ENCODE assay signal across 8 cellular contexts in genomic region chr3:125519678-125520562, GRCh38. TPM values are rescaled to one million over a fixed set of nuclear protein-coding genes. Genes with fewer than 3 reads are reported as not detected.
A peak's percentile ranks its signal among the peaks of the same experiment; 100 is the strongest.
DNase-seq lines count a peak whose midpoint lies in the region; ATAC-seq and TF ChIP-seq lines count a peak whose summit lies in the region.

Gene SNX4 (minus strand): TSS chr3:125520202. CDS start chr3:125520172, 30 bp downstream.

- in situ Hi-C loops in IMR-90 (cut with MboI; ENCODE audit: low sequenced_read_pairs), result no loop called here

- H4K20me1 ChIP-seq in IMR-90 (ENCODE audit: insufficient read depth, low read length), result peaks cover 12% of the 10 kb centered on the region; the same call in 1 of the 2 replicates
- no peaks in the 10 kb centered on the region for H4K20me1 ChIP-seq in OCI-LY7 (ENCODE audit: insufficient read depth, low read length)

- H4K91ac ChIP-seq in IMR-90 (ENCODE audit: insufficient read depth, low read depth, low read length), result peak within 1 kb of the TSS; percentile 94

- no peaks in the 10 kb centered on the region for H3K9me3 ChIP-seq in IMR-90 (ENCODE audit: control insufficient read depth, insufficient read depth, low read length)
- no peaks in the 10 kb centered on the region for H3K9me3 ChIP-seq in OCI-LY7 (ENCODE audit: low read length)
- no peaks in the 10 kb centered on the region for H3K9me3 ChIP-seq in mononuclear cell (ENCODE audit: low read depth, low read length)

- peak within 1 kb of the TSS; percentile 98 for H3K9ac ChIP-seq in IMR-90 (ENCODE audit: low read depth, low read length)

- H3K36me3 ChIP-seq in IMR-90 (ENCODE audit: control insufficient read depth, insufficient read depth, low read length) (peaks cover 10% of the 10 kb centered on the region), OCI-LY7 (ENCODE audit: insufficient read depth, low read length) (peaks cover 15% of the 10 kb centered on the region)

- H2AFZ ChIP-seq in IMR-90 (replicated peaks; ENCODE audit: low read length, poor library complexity) (peak within 1 kb of the TSS; percentile 100), OCI-LY7 (ENCODE audit: low read length) (peak within 1 kb of the TSS; percentile 70)

- H3K4ac ChIP-seq in IMR-90 (ENCODE audit: low read depth, low read length), result peak within 1 kb of the TSS; percentile 100

- H3K18ac ChIP-seq in IMR-90 (ENCODE audit: low read depth, low read length), result peak within 1 kb of the TSS; percentile 62

- CTCF ChIA-PET in IMR-90 (lab: Yijun Ruan, JAX) (no interaction called here), OCI-LY7 (lab: Charles Lee; ENCODE audit: unreplicated experiment) (interaction anchor here (0.7 kb wide), 1 partner anchor 1151 kb away, joined by 4 read pairs; no protein-coding TSS in a partner anchor)

- peak within 1 kb of the TSS; percentile 95 for H2BK120ac ChIP-seq in IMR-90 (ENCODE audit: low read depth, low read length)

- H3K4me2 ChIP-seq in IMR-90 (ENCODE audit: low read depth, low read length), result peak within 1 kb of the TSS; percentile 94
- peak within 1 kb of the TSS; percentile 95 for H3K4me2 ChIP-seq in OCI-LY7 (ENCODE audit: low read length)

- TF ChIP-seq POLR2A in IMR-90 (IDR thresholded peaks at IDR 0.05; ENCODE audit: low read depth, low read length), result peak; percentile 67

- peak within 1 kb of the TSS; percentile 83 for H2BK5ac ChIP-seq in IMR-90 (ENCODE audit: low read depth, low read length, poor library complexity, severe bottlenecking)

- H3K56ac ChIP-seq in IMR-90 (ENCODE audit: extremely low read depth, insufficient read depth, low read length), result peak within 1 kb of the TSS; percentile 77

- POLR2A ChIA-PET in IMR-90 (lab: Charles Lee; ENCODE audit: unreplicated experiment) (interaction anchor here (0.5 to 0.6 kb wide), 2 partner anchors 8 to 61 kb away, joined by 3 read pairs; no protein-coding TSS in a partner anchor), OCI-LY7 (lab: Charles Lee) (interaction anchor here (0.6 to 2.2 kb wide), 14 partner anchors 8 to 1451 kb away, joined by 3 to 14 read pairs (median 4); partner anchors contain the start of gene OSBPL11)

- dilution Hi-C loops in IMR-90 (cut with HindIII; ENCODE audit: low sequenced_read_pairs, unreplicated experiment), result no loop called here

- no peak for TF ChIP-seq CTCF in IMR-90 (conservative IDR thresholded peaks at IDR 0.05; ENCODE audit: low read depth, low read length)
- TF ChIP-seq CTCF in OCI-LY7 (conservative IDR thresholded peaks at IDR 0.05; ENCODE audit: low read length), result peak; percentile 26; the same call in 1 of the 2 replicates
- TF ChIP-seq CTCF in epithelial cell of esophagus (IDR thresholded peaks at IDR 0.05; ENCODE audit: insufficient read depth, low read depth, low read length, missing control alignments), result no peak

- intact Hi-C loops in IMR-90 (cut with micrococcal nuclease) (no loop called here), OCI-LY7 (cut with micrococcal nuclease; ENCODE audit: unreplicated experiment) (no loop called here)

- peak within 1 kb of the TSS; percentile 92 for H4K5ac ChIP-seq in IMR-90 (ENCODE audit: low read depth, low read length)

- H2BK15ac ChIP-seq in IMR-90 (ENCODE audit: low read depth, low read length), result peak within 1 kb of the TSS; percentile 97; the same call in 1 of the 3 replicates

- H3K27me3 ChIP-seq in IMR-90 (ENCODE audit: control insufficient read depth, insufficient read depth, low read length), result no peaks in the 10 kb centered on the region
- no peaks in the 10 kb centered on the region for H3K27me3 ChIP-seq in mononuclear cell (ENCODE audit: insufficient read depth, low read length)

- H2BK20ac ChIP-seq in IMR-90 (ENCODE audit: low read depth, low read length), result peak within 1 kb of the TSS; percentile 88; the same call in 1 of the 2 replicates

- peak within 1 kb of the TSS; percentile 87 for H3K4me3 ChIP-seq in IMR-90 (ENCODE audit: insufficient read depth, low read depth, low read length)
- peak within 1 kb of the TSS; percentile 80 for H3K4me3 ChIP-seq in OCI-LY7 (ENCODE audit: low read depth, low read length, poor library complexity, severe bottlenecking)
- H3K4me3 ChIP-seq in epithelial cell of esophagus (ENCODE audit: low read length), result peak within 1 kb of the TSS; percentile 75
- peak within 1 kb of the TSS; percentile 69 for H3K4me3 ChIP-seq in mononuclear cell (ENCODE audit: low read length)

- H3K4me1 ChIP-seq in IMR-90 (ENCODE audit: control insufficient read depth, insufficient read depth, low read length) (peaks cover 3% of the 10 kb centered on the region; the same call in 1 of the 2 replicates), OCI-LY7 (ENCODE audit: insufficient read depth, low read length, poor library complexity, severe bottlenecking) (peaks cover 10% of the 10 kb centered on the region), mononuclear cell (ENCODE audit: insufficient read depth, low read length) (peaks cover 22% of the 10 kb centered on the region)

- peak; percentile 83 for DNase-seq in DMS 273 treated with DMSO at 0.1 percent for 48 hours (lab: John Stamatoyannopoulos, UW)
- peak; percentile 96 for DNase-seq in IMR-90
- peak; percentile 90 for DNase-seq in OCI-LY7 (ENCODE audit: low spot score)
- DNase-seq in activated T-cell treated with anti-CD3 and anti-CD28 coated beads for 24 hours (ENCODE audit: low read depth), result peak; percentile 79
- DNase-seq in epithelial cell of esophagus (ENCODE audit: low read depth), result peak; percentile 91
- peak; percentile 80 to 84 for DNase-seq in stimulated activated CD8-positive, alpha-beta memory T cell treated with anti-CD3 and anti-CD28 coated beads, Interleukin-2, amount 100 ng/mL, for 48 hours (ENCODE audit: low read depth in 2 of 2)

- H3K27ac ChIP-seq in IMR-90 (ENCODE audit: insufficient read depth, low read length) (peak within 1 kb of the TSS; percentile 84), OCI-LY7 (ENCODE audit: low read depth, low read length, poor library complexity, severe bottlenecking) (no peak within 1 kb of the TSS)

- peaks cover 17% of the 10 kb centered on the region; the same call in 1 of the 2 replicates for H3K79me2 ChIP-seq in OCI-LY7 (ENCODE audit: insufficient read depth, low read depth, low read length)

- TF ChIP-seq RAD21 in IMR-90 (IDR thresholded peaks at IDR 0.05; ENCODE audit: low read length), result no peak; the same call in 1 of the 2 replicates

- peak within 1 kb of the TSS; percentile 99 for H2AK9ac ChIP-seq in IMR-90 (replicated peaks; ENCODE audit: low read depth, low read length, poor library complexity)

- H4K8ac ChIP-seq in IMR-90 (ENCODE audit: low read depth in 2 of 2, low read length in 2 of 2), result peak within 1 kb of the TSS; percentile 94 to 99

- H3K23ac ChIP-seq in IMR-90 (ENCODE audit: low read depth, low read length), result peak within 1 kb of the TSS; percentile 100

- peak within 1 kb of the TSS; percentile 96 for H2AK5ac ChIP-seq in IMR-90 (ENCODE audit: low read depth, low read length)

- H3K9me2 ChIP-seq in OCI-LY7 (ENCODE audit: insufficient read depth, low read length), result no peaks in the 10 kb centered on the region

- peaks cover 7% of the 10 kb centered on the region; the same call in 1 of the 2 replicates for H3K9me1 ChIP-seq in IMR-90 (ENCODE audit: insufficient read depth, low read length)

- BruUV-seq in IMR-90 (replicated peaks; lab: Mats Ljungman, UMichigan) (no TSS peak), OCI-LY7 (replicated peaks; lab: Mats Ljungman, UMichigan) (no TSS peak)

- ATAC-seq in GM21529 (IDR thresholded peaks at IDR 0.05; ENCODE audit: unreplicated experiment), result peak; percentile 86
- ATAC-seq in IMR-90 (ENCODE audit: low read depth), result peak; percentile 99

- 0% methylated on average over 24 of the region's 65 CpGs; no CpG with 5 or more reads in 1 of the 2 experiments for WGBS in IMR-90 (ENCODE audit: extremely low coverage in 2 of 2, insufficient read length in 1 of 2), 2 experiments

- H3K14ac ChIP-seq in IMR-90 (replicated peaks; ENCODE audit: low read depth, low read length), result peak within 1 kb of the TSS; percentile 100

- peaks cover 11 to 48% of the 10 kb centered on the region in 2 experiments for H3K79me1 ChIP-seq in IMR-90 (ENCODE audit: low read depth in 1 of 2, low read length in 2 of 2)

TF ChIP-seq in IMR-90, 13 proteins besides CTCF, POLR2A, EP300 and RAD21:
- TF ChIP-seq SMC3 (IDR thresholded peaks at IDR 0.05; ENCODE audit: low read depth, low read length) (no peak), USF2 (IDR thresholded peaks at IDR 0.05; ENCODE audit: low read depth, low read length) (peak; percentile 42; the same call in 1 of the 2 replicates), RCOR1 (IDR thresholded peaks at IDR 0.05; ENCODE audit: insufficient replicate concordance, low read length) (no peak), MXI1 (IDR thresholded peaks at IDR 0.05; ENCODE audit: borderline replicate concordance, low read depth, low read length) (peak; percentile 73; the same call in 1 of the 2 replicates), FOS (IDR thresholded peaks at IDR 0.05; ENCODE audit: low read depth, low read length) (no peak), MAFK (IDR thresholded peaks at IDR 0.05; ENCODE audit: low read depth, low read length) (no peak), CHD1 (IDR thresholded peaks at IDR 0.05; ENCODE audit: low read depth, low read length) (no peak), MAZ (IDR thresholded peaks at IDR 0.05; ENCODE audit: borderline replicate concordance, low read depth, low read length) (peak; percentile 80; the same call in 1 of the 2 replicates), BHLHE40 (IDR thresholded peaks at IDR 0.05; ENCODE audit: low read depth, low read length) (no peak)

RNA-seq across cellular contexts. Expression of gene SNX4, which starts in this region (rescaled TPM):
- total RNA-seq in IMR-90 (2012; rRNA removed) (25.6 and 42.2 TPM in 2 replicates), OCI-LY7 (2022) (33.5 and 38.9 TPM in 2 replicates), mononuclear cell (34.0 TPM)
- polyA plus RNA-seq in IMR-90 (2012; rRNA removed), result 8.3 and 10.7 TPM in 2 replicates
- 2.9 and 5.7 TPM in 2 replicates for polyA plus RNA-seq in IMR-90 (2012; cell fraction: cytosol; rRNA removed)
- 3.3 and 7.3 TPM in 2 replicates for polyA plus RNA-seq in IMR-90 (2012; cell fraction: nucleus; rRNA removed; ENCODE audit: low replicate concordance)
- total RNA-seq in OCI-LY7 (2014; rRNA removed; shearing (Covaris generic)), result 28.2 and 43.2 TPM in 2 replicates
